9 cellular contexts compared by ENCODE assay signal in the genomic region with DNA sequence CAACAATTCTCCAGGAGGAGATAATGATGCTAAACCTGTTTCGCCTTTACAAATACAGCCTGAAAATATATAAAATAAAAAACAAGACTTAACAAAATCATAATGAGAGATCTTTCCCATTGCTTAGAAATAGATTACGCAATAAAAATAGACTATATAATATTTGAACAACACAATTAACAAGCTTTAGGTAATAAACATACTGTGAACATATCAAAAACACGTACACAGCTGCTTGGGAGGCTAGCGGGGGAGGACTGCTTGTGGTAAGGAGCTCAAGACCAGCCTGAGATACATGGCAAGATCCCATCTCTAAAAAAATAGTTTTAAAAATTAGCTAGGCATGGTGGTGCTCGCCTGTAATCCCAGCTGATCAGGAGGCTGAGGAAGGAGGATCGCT.
"Had no signal": no experiment of that assay in that cellular context is flagged by ENCODE, and none has a peak within 500 bp of the region (broad histone marks: within the 10 kb centered on the region; RNA-seq: fewer than 3 reads in every experiment).

No MANE protein-coding gene starts in this region.

- H2AFZ ChIP-seq: GM23248 had no signal

- H3K4me3 ChIP-seq: GM23248 had no signal

- FAIRE-seq: H54, HTR-8/SVneo had no signal

- H3K9ac ChIP-seq: GM23248, KMS-11 had no signal

- H3K27ac ChIP-seq: GM23248, KMS-11 had no signal

- H3K4me2 ChIP-seq: KMS-11 had no signal

- DNase-seq: GM23248, GOT3, H9, HCEC 1CT, Karpas-422, KBM-7 had no signal
